2 cellular contexts compared by ENCODE assay signal in the genomic region with DNA sequence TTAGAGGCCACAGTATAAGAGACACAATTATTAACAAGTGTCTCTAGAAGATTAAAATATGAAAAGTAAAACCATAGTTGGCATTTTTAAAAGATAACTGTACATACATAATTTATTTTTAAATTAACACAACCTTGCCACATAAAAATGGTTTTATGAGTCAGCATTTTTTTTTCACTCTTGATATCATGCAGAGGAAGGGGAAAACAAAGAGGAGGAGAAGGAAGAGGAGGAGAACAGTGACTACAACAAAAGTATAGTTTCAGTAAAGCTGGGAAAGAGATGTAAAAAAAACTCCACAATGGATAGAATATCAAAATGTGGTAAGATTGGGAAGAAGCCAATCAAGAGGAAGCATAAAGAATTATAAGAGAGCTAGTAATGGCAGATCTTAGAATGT.
A peak's percentile ranks its signal among the peaks of the same experiment; 100 is the strongest.
TF ChIP-seq lines count a peak whose summit lies in the region.

No MANE protein-coding gene starts in this region.

TF ChIP-seq in GM23338, 12 proteins besides CTCF, POLR2A, EP300 and RAD21 (continued from another document):
- TF ChIP-seq ETS1 (IDR thresholded peaks at IDR 0.05) (no peak), POLR2AphosphoS5 (IDR thresholded peaks at IDR 0.05; ENCODE audit: low read depth) (no peak), CREB1 (CRISPR knock-in tag; IDR thresholded peaks at IDR 0.05; ENCODE audit: low read depth) (no peak), JUNB (IDR thresholded peaks at IDR 0.05; ENCODE audit: unreplicated experiment) (no peak)
- TF ChIP-seq, protein P1, sequence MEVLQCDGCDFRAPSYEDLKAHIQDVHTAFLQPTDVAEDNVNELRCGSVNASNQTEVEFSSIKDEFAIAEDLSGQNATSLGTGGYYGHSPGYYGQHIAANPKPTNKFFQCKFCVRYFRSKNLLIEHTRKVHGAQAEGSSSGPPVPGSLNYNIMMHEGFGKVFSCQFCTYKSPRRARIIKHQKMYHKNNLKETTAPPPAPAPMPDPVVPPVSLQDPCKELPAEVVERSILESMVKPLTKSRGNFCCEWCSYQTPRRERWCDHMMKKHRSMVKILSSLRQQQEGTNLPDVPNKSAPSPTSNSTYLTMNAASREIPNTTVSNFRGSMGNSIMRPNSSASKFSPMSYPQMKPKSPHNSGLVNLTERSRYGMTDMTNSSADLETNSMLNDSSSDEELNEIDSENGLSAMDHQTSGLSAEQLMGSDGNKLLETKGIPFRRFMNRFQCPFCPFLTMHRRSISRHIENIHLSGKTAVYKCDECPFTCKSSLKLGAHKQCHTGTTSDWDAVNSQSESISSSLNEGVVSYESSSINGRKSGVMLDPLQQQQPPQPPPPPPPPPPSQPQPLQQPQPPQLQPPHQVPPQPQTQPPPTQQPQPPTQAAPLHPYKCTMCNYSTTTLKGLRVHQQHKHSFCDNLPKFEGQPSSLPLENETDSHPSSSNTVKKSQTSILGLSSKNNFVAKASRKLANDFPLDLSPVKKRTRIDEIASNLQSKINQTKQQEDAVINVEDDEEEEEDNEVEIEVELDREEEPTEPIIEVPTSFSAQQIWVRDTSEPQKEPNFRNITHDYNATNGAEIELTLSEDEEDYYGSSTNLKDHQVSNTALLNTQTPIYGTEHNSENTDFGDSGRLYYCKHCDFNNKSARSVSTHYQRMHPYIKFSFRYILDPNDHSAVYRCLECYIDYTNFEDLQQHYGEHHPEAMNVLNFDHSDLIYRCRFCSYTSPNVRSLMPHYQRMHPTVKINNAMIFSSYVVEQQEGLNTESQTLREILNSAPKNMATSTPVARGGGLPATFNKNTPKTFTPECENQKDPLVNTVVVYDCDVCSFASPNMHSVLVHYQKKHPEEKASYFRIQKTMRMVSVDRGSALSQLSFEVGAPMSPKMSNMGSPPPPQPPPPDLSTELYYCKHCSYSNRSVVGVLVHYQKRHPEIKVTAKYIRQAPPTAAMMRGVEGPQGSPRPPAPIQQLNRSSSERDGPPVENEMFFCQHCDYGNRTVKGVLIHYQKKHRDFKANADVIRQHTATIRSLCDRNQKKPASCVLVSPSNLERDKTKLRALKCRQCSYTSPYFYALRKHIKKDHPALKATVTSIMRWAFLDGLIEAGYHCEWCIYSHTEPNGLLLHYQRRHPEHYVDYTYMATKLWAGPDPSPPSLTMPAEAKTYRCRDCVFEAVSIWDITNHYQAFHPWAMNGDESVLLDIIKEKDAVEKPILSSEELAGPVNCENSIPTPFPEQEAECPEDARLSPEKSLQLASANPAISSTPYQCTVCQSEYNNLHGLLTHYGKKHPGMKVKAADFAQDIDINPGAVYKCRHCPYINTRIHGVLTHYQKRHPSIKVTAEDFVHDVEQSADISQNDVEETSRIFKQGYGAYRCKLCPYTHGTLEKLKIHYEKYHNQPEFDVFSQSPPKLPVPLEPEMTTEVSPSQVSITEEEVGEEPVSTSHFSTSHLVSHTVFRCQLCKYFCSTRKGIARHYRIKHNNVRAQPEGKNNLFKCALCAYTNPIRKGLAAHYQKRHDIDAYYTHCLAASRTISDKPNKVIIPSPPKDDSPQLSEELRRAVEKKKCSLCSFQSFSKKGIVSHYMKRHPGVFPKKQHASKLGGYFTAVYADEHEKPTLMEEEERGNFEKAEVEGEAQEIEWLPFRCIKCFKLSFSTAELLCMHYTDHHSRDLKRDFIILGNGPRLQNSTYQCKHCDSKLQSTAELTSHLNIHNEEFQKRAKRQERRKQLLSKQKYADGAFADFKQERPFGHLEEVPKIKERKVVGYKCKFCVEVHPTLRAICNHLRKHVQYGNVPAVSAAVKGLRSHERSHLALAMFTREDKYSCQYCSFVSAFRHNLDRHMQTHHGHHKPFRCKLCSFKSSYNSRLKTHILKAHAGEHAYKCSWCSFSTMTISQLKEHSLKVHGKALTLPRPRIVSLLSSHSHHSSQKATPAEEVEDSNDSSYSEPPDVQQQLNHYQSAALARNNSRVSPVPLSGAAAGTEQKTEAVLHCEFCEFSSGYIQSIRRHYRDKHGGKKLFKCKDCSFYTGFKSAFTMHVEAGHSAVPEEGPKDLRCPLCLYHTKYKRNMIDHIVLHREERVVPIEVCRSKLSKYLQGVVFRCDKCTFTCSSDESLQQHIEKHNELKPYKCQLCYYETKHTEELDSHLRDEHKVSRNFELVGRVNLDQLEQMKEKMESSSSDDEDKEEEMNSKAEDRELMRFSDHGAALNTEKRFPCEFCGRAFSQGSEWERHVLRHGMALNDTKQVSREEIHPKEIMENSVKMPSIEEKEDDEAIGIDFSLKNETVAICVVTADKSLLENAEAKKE (CRISPR knock-in tag; IDR thresholded peaks at IDR 0.05): no peak

TF ChIP-seq in H1, 55 proteins besides CTCF, POLR2A, EP300 and RAD21 (continued from another document):
- TF ChIP-seq E2F6 (IDR thresholded peaks at IDR 0.05) (no peak), ATF3 (IDR thresholded peaks at IDR 0.05; ENCODE audit: insufficient read depth, low read depth, low read length) (no peak), KDM1A (IDR thresholded peaks at IDR 0.05; ENCODE audit: borderline replicate concordance, low read length) (no peak), SP2 (IDR thresholded peaks at IDR 0.05; ENCODE audit: low read length) (no peak), TAF1 (IDR thresholded peaks at IDR 0.05; ENCODE audit: low read depth, low read length) (no peak), SIX5 (IDR thresholded peaks at IDR 0.05; ENCODE audit: low read depth, low read length) (no peak), HDAC6 (IDR thresholded peaks at IDR 0.05; ENCODE audit: low read depth, low read length) (no peak), MAFK (IDR thresholded peaks at IDR 0.05; ENCODE audit: low read depth, low read length) (peak; percentile 74), SIRT6 (IDR thresholded peaks at IDR 0.05; ENCODE audit: low read length) (no peak)
